Comparison of ENCODE assay signal across 8 cellular contexts in the genomic region with DNA sequence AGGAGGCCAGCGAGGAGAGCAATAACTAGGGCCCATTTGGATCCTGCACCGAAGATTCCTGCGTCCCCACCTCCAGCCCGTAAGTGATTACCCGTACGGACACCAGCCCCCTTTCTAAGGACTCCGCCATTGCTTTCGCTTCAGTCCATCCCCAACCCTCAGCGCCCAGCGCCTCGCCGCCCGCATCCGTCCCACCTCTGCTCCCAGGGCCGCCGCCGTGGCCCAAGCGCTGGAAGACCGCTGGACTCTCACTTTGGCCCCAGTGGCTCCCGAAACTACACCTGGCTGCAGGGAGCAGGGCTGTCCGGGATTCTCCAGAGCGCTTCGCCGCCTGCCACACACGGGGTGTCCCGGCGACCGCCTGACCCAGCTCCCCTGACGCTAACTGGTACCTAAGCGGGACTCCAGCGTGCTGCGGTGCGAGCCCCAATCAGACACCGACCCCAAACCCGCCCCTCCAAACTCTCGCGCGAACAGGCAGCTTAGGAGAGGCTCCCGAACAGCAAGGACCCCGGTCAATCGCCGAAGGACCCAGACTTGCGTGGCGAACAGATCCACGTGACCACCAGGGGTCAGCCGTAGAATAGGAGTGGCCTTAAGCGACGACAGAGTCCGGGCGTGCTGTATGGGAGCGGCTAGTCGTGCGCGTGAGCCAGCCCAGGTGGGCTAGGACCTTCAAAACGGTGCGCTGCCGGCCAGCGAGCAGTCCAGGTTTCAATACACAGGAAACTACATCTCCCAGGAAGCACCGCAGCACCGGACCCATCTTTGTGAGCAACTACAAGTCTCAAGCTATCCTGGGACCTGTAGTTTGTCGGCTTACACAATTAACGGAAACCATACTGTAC. TPM values are rescaled to one million over a fixed set of nuclear protein-coding genes. Genes with fewer than 3 reads are reported as not detected.
DNase-seq lines count a peak whose midpoint lies in the region; ATAC-seq and TF ChIP-seq lines count a peak whose summit lies in the region.

A gene (minus strand): TSS at position 363 of the 848 bp plus-strand sequence. CDS start 771 bp downstream, outside the sequence.

- no peaks in the 10 kb centered on the region for H3K27me3 Mint-ChIP-seq in activated CD4-positive, alpha-beta T cell treated with anti-CD3 and anti-CD28 coated beads, Interleukin-2, amount 10 ng/mL, durations not matched to agents 24 days and 14 days

- H3K4me3 Mint-ChIP-seq in activated CD4-positive, alpha-beta T cell treated with anti-CD3 and anti-CD28 coated beads, Interleukin-2, amount 10 ng/mL, durations not matched to agents 24 days and 14 days: peak within 1 kb of the TSS; percentile 97

- H3K36me3 ChIP-seq in BLaER1: peaks cover 69% of the 10 kb centered on the region

- H3K4me1 ChIP-seq in BLaER1: peaks cover 20% of the 10 kb centered on the region

- peak within 1 kb of the TSS; percentile 98 for H3K4me2 ChIP-seq in BLaER1

- H3K4me3 ChIP-seq in BLaER1: peak within 1 kb of the TSS; percentile 92
- H3K4me3 ChIP-seq in coronary artery: peak within 1 kb of the TSS; percentile 93

- peaks cover 7% of the 10 kb centered on the region for H3K4me1 Mint-ChIP-seq in activated CD4-positive, alpha-beta T cell treated with anti-CD3 and anti-CD28 coated beads, Interleukin-2, amount 10 ng/mL, durations not matched to agents 24 days and 14 days

- intact Hi-C loops in activated CD4-positive, alpha-beta T cell treated with anti-CD3 and anti-CD28 coated beads, Interleukin-2, amount 10 ng/mL, durations not matched to agents 24 days and 14 days (cut with micrococcal nuclease): loop anchor here (1.0 to 5.0 kb wide), 8 partner anchors 16 to 200 kb away; a partner anchor contains a TSS
- intact Hi-C loops in left colon (cut with DNase I, micrococcal nuclease): loop anchor here in 1 of 2 donors (10.0 kb wide), 1 partner anchor 149 kb away; a partner anchor contains a TSS

- peak within 1 kb of the TSS; percentile 93 for H3K9ac ChIP-seq in BLaER1

- peak; percentile 89 for ATAC-seq in GM19324 (IDR thresholded peaks at IDR 0.05; ENCODE audit: low FRiP score, unreplicated experiment)
- peak; percentile 71 for ATAC-seq in HG03469 (IDR thresholded peaks at IDR 0.05; ENCODE audit: unreplicated experiment)
- ATAC-seq in left colon: peak; percentile 88

- peaks cover 22% of the 10 kb centered on the region for H3K36me3 Mint-ChIP-seq in activated CD4-positive, alpha-beta T cell treated with anti-CD3 and anti-CD28 coated beads, Interleukin-2, amount 10 ng/mL, durations not matched to agents 24 days and 14 days (ENCODE audit: low read depth)

- no peak for TF ChIP-seq CTCF in coronary artery (IDR thresholded peaks at IDR 0.05)

- peak within 1 kb of the TSS; percentile 98 for H3K27ac Mint-ChIP-seq in activated CD4-positive, alpha-beta T cell treated with anti-CD3 and anti-CD28 coated beads, Interleukin-2, amount 10 ng/mL, durations not matched to agents 24 days and 14 days

- H3K9me3 Mint-ChIP-seq in activated CD4-positive, alpha-beta T cell treated with anti-CD3 and anti-CD28 coated beads, Interleukin-2, amount 10 ng/mL, durations not matched to agents 24 days and 14 days: no peaks in the 10 kb centered on the region

- H3K27me3 ChIP-seq in BLaER1: no peaks in the 10 kb centered on the region

- no peaks in the 10 kb centered on the region for H4K20me1 ChIP-seq in BLaER1

- no peaks in the 10 kb centered on the region for H3K9me3 ChIP-seq in BLaER1

- H3K27ac ChIP-seq in BLaER1: peak within 1 kb of the TSS; percentile 93
- H3K27ac ChIP-seq in coronary artery: peak within 1 kb of the TSS; percentile 84 to 95

- DNase-seq in NCI-H526 treated with DMSO at 0.1 percent for 48 hours (lab: John Stamatoyannopoulos, UW) (peak; percentile 97), coronary artery (ENCODE audit: low spot score) (peak; percentile 98), left colon (peak; percentile 96 to 97)
- DNase-seq in activated CD4-positive, alpha-beta T cell treated with anti-CD3 and anti-CD28 coated beads, Interleukin-2, amount 10 ng/mL, durations not matched to agents 24 days and 14 days: peak; percentile 97
- DNase-seq in stimulated activated CD4-positive, alpha-beta T cell treated with anti-CD3 and anti-CD28 coated beads, Interleukin-1b, Interleukin-23, amount 100 ng/mL, for 48 hours: peak; percentile 95

RNA-seq across cellular contexts. Expression of the gene that starts here (rescaled TPM):
- 165 and 169 TPM in 2 replicates for total RNA-seq in activated CD4-positive, alpha-beta T cell treated with anti-CD3 and anti-CD28 coated beads, Interleukin-2, amount 10 ng/mL, durations not matched to agents 24 days and 14 days
- total RNA-seq in left colon: 10 to 100 TPM; 70.8 to 90.5 TPM

Comparison
In these comparisons a context has a peak if more than half of its experiments do, and no peak if none do; other contexts are left out.
1. Peak in every context shown above with its lines: DNase-seq, ATAC-seq, H3K4me3 ChIP-seq and H3K27ac ChIP-seq.